In genomic region chr15:63938486-63939061, GRCh38 we compare ENCODE assay signal across 11 cellular contexts.
DNase-seq lines count a peak whose midpoint lies in the region; ATAC-seq and TF ChIP-seq lines count a peak whose summit lies in the region.
"Had no signal": no experiment of that assay in that cellular context is flagged by ENCODE, and none has a peak within 500 bp of the region (broad histone marks: within the 10 kb centered on the region; RNA-seq: fewer than 3 reads in every experiment).

No MANE protein-coding gene starts in this region.

- H3K4me1 ChIP-seq in heart left ventricle (peaks cover 8 to 46% (median 39%) of the 10 kb centered on the region in 12 donors), upper lobe of left lung (peaks cover 28 to 37% (median 33%) of the 10 kb centered on the region in 4 donors)

- peak in 1 of 5 donors; percentile 15 for DNase-seq in heart left ventricle
- DNase-seq in left ventricle myocardium superior: no peak
- DNase-seq in activated T-cell treated with anti-CD3 and anti-CD28 coated beads, Interleukin-2, amount 50 U/mL, for 72 hours: no peak
- DNase-seq in naive B cell: no peak
- no peak for DNase-seq in upper lobe of left lung
- no peak for DNase-seq in SIG-M5 treated with dmso at 0.1 percent for 504 hours (lab: John Stamatoyannopoulos, UW; ENCODE audit: unreplicated experiment)
- DNase-seq: activated CD4-positive, CD25-positive, alpha-beta regulatory T cell treated with anti-CD3 and anti-CD28 coated beads, Interleukin-2, amount 50 U/mL, for 72 hours; AML-193 had no signal

- ATAC-seq in heart left ventricle (no peak), left ventricle myocardium superior (no peak), naive B cell (ENCODE audit: low read depth in 2 of 2) (no peak), upper lobe of left lung (ENCODE audit: low FRiP score in 2 of 2) (no peak), GM21619 (IDR thresholded peaks at IDR 0.05; ENCODE audit: unreplicated experiment) (no peak), HG02973 (IDR thresholded peaks at IDR 0.05; ENCODE audit: unreplicated experiment) (no peak)
- ATAC-seq in activated T-cell treated with anti-CD3 and anti-CD28 coated beads, Interleukin-2, amount 50 U/mL, for 72 hours (replicated peaks in 1 of 2): peak; percentile 60 to 61

- H3K27me3 ChIP-seq in heart left ventricle (no peaks in the 10 kb centered on the region), upper lobe of left lung (no peaks in the 10 kb centered on the region)

- H3K4me3 ChIP-seq in heart left ventricle (no peak overlapping the region), upper lobe of left lung (no peak overlapping the region)
- H3K4me3 ChIP-seq: GM12878 had no signal

- peak overlapping the region; percentile 46 for H3K4me3 Mint-ChIP-seq in activated T-cell treated with anti-CD3 and anti-CD28 coated beads, Interleukin-2, amount 50 U/mL, for 72 hours
- H3K4me3 Mint-ChIP-seq in naive B cell: peak overlapping the region in 6 of 8 donors; percentile 47 to 82 (median 60)

- peak overlapping the region; percentile 69 for H3K27ac Mint-ChIP-seq in activated T-cell treated with anti-CD3 and anti-CD28 coated beads, Interleukin-2, amount 50 U/mL, for 72 hours
- H3K27ac Mint-ChIP-seq in naive B cell: peak overlapping the region in 3 of 6 donors; percentile 60 to 88 (median 84)

- TF ChIP-seq CTCF in heart left ventricle (IDR thresholded peaks at IDR 0.05): no peak
- no peak for TF ChIP-seq CTCF in upper lobe of left lung (IDR thresholded peaks at IDR 0.05)

- no peaks in the 10 kb centered on the region for H3K9me3 Mint-ChIP-seq in activated T-cell treated with anti-CD3 and anti-CD28 coated beads, Interleukin-2, amount 50 U/mL, for 72 hours
- H3K9me3 Mint-ChIP-seq in naive B cell: peaks cover 0 to 3% (median 0%) of the 10 kb centered on the region in 7 donors

- intact Hi-C loops in heart left ventricle (cut with DNase I): no loop called here
- intact Hi-C loops in left ventricle myocardium superior (cut with micrococcal nuclease): no loop called here

- peaks cover 36% of the 10 kb centered on the region for H3K4me1 Mint-ChIP-seq in activated T-cell treated with anti-CD3 and anti-CD28 coated beads, Interleukin-2, amount 50 U/mL, for 72 hours (ENCODE audit: low read depth)
- H3K4me1 Mint-ChIP-seq in naive B cell: peaks cover 27 to 45% (median 41%) of the 10 kb centered on the region in 3 donors

- H3K36me3 ChIP-seq in heart left ventricle (peaks cover 0 to 3% (median 0%) of the 10 kb centered on the region in 9 donors), upper lobe of left lung (no peaks in the 10 kb centered on the region)

- H3K9me3 ChIP-seq in heart left ventricle (no peaks in the 10 kb centered on the region), upper lobe of left lung (no peaks in the 10 kb centered on the region)

- WGBS in heart left ventricle, 4 donors: 66 to 75% (median 71%) methylated on average over 6 of the region's 6 CpGs
- WGBS in upper lobe of left lung, 2 donors: 55 to 65% methylated on average over 3 to 6 of the region's 6 CpGs

- H3K27ac ChIP-seq in heart left ventricle (peak overlapping the region in 9 of 12 donors; percentile 6 to 89 (median 68)), upper lobe of left lung (peak overlapping the region in 3 of 4 donors; percentile 82 to 84 (median 83))

- no peak for TF ChIP-seq EP300 in upper lobe of left lung (IDR thresholded peaks at IDR 0.05)

- TF ChIP-seq POLR2A in heart left ventricle (IDR thresholded peaks at IDR 0.05) (no peak), upper lobe of left lung (IDR thresholded peaks at IDR 0.05) (no peak)

- H3K36me3 Mint-ChIP-seq in activated T-cell treated with anti-CD3 and anti-CD28 coated beads, Interleukin-2, amount 50 U/mL, for 72 hours (ENCODE audit: insufficient read depth in 2 of 2): no peaks in the 10 kb centered on the region
- no peaks in the 10 kb centered on the region for H3K36me3 Mint-ChIP-seq in naive B cell

- H3K27me3 Mint-ChIP-seq in activated T-cell treated with anti-CD3 and anti-CD28 coated beads, Interleukin-2, amount 50 U/mL, for 72 hours (ENCODE audit: low read depth): no peaks in the 10 kb centered on the region
- H3K27me3 Mint-ChIP-seq in naive B cell: no peaks in the 10 kb centered on the region

Comparison
In these comparisons a context has a peak if more than half of its experiments do, and no peak if none do; other contexts are left out.
1. ATAC-seq: peak in activated T-cell treated with anti-CD3 and anti-CD28 coated beads, Interleukin-2, amount 50 U/mL, for 72 hours (2 of 2); none in heart left ventricle (0 of 4), left ventricle myocardium superior (single experiment), naive B cell (0 of 2), upper lobe of left lung (0 of 2), GM21619 (single experiment) and HG02973 (single experiment).